32 cellular contexts compared by ENCODE assay signal in the genomic region with DNA sequence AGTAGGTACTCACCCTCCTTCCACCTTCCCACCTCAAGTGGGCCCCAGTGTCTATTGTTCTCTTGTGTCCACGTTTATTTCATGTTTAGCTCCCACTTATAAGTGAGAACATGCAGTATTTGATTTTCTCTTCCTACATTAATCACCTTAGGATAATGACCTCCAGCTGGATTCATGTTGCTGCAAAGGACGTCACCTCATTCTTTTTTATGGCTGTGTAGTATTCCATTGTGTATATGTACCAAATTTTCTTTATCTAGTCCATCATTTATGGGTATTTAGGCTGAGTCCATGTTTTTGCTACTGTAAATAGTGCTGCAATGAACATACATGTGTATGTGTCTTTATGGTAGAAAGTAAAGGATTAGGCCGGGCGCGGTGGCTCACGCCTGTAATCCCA.
"Had no signal": no experiment of that assay in that cellular context is flagged by ENCODE, and none has a peak within 500 bp of the region (broad histone marks: within the 10 kb centered on the region; RNA-seq: fewer than 3 reads in every experiment).

No MANE protein-coding gene starts in this region.

- H3K36me3 ChIP-seq: adrenal gland, ascending aorta, brain microvascular endothelial cell, breast epithelium, cardiac muscle cell had no signal

- H3K27me3 ChIP-seq: adrenal gland, ascending aorta, body of pancreas, brain microvascular endothelial cell, breast epithelium, cardiac muscle cell had no signal

- DNase-seq: activated effector memory CD4-positive, alpha-beta T cell treated with anti-CD3 and anti-CD28 coated beads, Interleukin-2, amount 50 U/mL, for 16 hours; activated effector memory CD4-positive, alpha-beta T cell treated with Interleukin-2 at 50 U/mL for 16 hours; activated gamma-delta T cell; activated gamma-delta T cell treated with Interleukin-2 at 50 U/mL for 16 hours; activated naive CD4-positive, alpha-beta T cell; activated naive CD4-positive, alpha-beta T cell treated with anti-CD3 and anti-CD28 coated beads for 36 hours; activated naive CD4-positive, alpha-beta T cell treated with anti-CD3 and anti-CD28 coated beads, Interleukin-2, amount 10 ng/mL, durations not matched to agents 7 days and 5 days; activated naive CD4-positive, alpha-beta T cell treated with anti-CD3 and anti-CD28 coated beads, Interleukin-2, amount 50 U/mL, for 16 hours; activated naive CD4-positive, alpha-beta T cell treated with Interleukin-2 at 50 U/mL for 16 hours; activated naive CD8-positive, alpha-beta T cell treated with anti-CD3 and anti-CD28 coated beads for 36 hours; activated naive CD8-positive, alpha-beta T cell treated with anti-CD3 and anti-CD28 coated beads, Interleukin-2, amount 10 ng/mL, durations not matched to agents 7 days and 5 days; activated naive CD8-positive, alpha-beta T cell treated with anti-CD3 and anti-CD28 coated beads, Interleukin-2, amount 50 U/mL, for 24 hours; activated T-cell treated with anti-CD3 and anti-CD28 coated beads, Interleukin-2, amount 50 U/mL, for 4 hours; activated T-cell treated with anti-CD3 and anti-CD28 coated beads, Interleukin-2, amount 50 U/mL, for 48 hours; activated T-cell treated with anti-CD3 and anti-CD28 coated beads, Interleukin-2, amount 50 U/mL, for 72 hours; adrenal gland; amniotic stem cell; amygdala; anterior cingulate cortex; aorta; body of pancreas; brain microvascular endothelial cell; caudate nucleus; central memory CD4-positive, alpha-beta T cell; cerebellar nuclear complex had no signal

- FAIRE-seq: astrocyte, bronchial epithelial cell had no signal

- H3K4me3 ChIP-seq: adrenal gland, ascending aorta, body of pancreas, breast epithelium, cardiac muscle cell had no signal

- H3K4me1 ChIP-seq: adrenal gland, ascending aorta, body of pancreas, breast epithelium had no signal

- ATAC-seq: activated naive CD4-positive, alpha-beta T cell treated with anti-CD3 and anti-CD28 coated beads, Interleukin-2, amount 50 U/mL, for 72 hours; activated naive CD8-positive, alpha-beta T cell treated with anti-CD3 and anti-CD28 coated beads, Interleukin-2, amount 50 U/mL, for 24 hours; activated T-cell treated with anti-CD3 and anti-CD28 coated beads, Interleukin-2, amount 50 U/mL, for 4 hours; activated T-cell treated with anti-CD3 and anti-CD28 coated beads, Interleukin-2, amount 50 U/mL, for 72 hours; activated T-helper 17 cell treated with anti-CD3 and anti-CD28 coated beads, Interleukin-2, amount 50 U/mL, for 72 hours; body of pancreas had no signal

- H3K9me3 ChIP-seq: adrenal gland, ascending aorta, body of pancreas, breast epithelium had no signal

- H3K27ac ChIP-seq: adrenal gland, ascending aorta, body of pancreas, brain microvascular endothelial cell, breast epithelium, cardiac muscle cell had no signal
